Comparison of ENCODE assay signal across 15 cellular contexts in the genomic region with DNA sequence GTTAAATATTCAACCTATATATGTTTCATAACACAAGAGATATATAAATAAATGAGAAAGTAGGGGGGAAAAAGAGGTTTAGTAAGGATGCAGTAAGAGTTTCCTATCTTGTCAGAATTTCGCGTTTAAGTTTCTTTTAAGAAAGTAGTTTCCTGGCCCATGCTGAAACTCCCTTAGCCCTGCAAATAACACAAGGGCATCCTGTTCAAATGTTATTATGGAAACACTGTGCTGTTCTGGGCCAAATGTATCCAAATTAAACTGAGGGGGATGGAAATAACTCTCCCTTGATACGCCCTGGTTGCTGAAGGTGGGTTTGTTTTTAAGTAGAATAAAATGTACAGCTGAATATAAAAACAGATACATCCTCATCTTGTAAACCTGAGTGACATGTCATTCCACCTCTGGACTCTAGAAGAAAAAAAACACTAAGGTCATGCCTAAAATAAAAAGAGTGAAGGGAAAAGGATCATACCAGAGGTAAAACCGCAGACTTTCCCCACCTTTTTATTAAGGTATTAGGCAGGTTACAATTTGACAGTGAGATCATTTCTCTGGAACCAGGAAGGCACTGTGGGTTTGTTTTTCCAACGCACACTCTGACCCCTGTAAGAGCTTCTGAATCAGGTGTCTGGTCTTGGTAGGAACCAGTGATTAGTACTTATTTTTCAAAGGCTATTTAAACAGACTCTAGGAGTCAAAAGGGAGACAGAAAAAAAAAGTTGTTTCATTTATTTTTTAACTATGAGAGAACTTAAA. TPM values are rescaled to one million over a fixed set of nuclear protein-coding genes. Genes with fewer than 3 reads are reported as not detected.
A peak's percentile ranks its signal among the peaks of the same experiment; 100 is the strongest.
DNase-seq lines count a peak whose midpoint lies in the region; ATAC-seq, FAIRE-seq and TF ChIP-seq lines count a peak whose summit lies in the region.
"Had no signal": no experiment of that assay in that cellular context is flagged by ENCODE, and none has a peak within 500 bp of the region (broad histone marks: within the 10 kb centered on the region; RNA-seq: fewer than 3 reads in every experiment).

No MANE protein-coding gene starts in this region.

- peaks cover 67 to 95% (median 83%) of the 10 kb centered on the region in 4 donors for H3K4me1 Mint-ChIP-seq in CD4-positive, alpha-beta memory T cell
- H3K4me1 Mint-ChIP-seq in activated naive CD8-positive, alpha-beta T cell treated with anti-CD3 and anti-CD28 coated beads, Interleukin-2, amount 50 U/mL, for 24 hours: peaks cover 92% of the 10 kb centered on the region

- no peaks in the 10 kb centered on the region for H3K27me3 ChIP-seq in CD4-positive, alpha-beta memory T cell (ENCODE audit: insufficient read depth, low read length)
- H3K27me3 ChIP-seq in psoas muscle (ENCODE audit: insufficient read depth in 3 of 3, low read length in 2 of 3): no peaks in the 10 kb centered on the region
- no peaks in the 10 kb centered on the region for H3K27me3 ChIP-seq in prostate gland (replicated peaks; ENCODE audit: insufficient read depth)
- H3K27me3 ChIP-seq: right lobe of liver had no signal

- peak; percentile 67 for FAIRE-seq in GM12892 (lab: Jason Lieb, UNC)

- no peaks in the 10 kb centered on the region for H3K9me3 ChIP-seq in CD4-positive, alpha-beta memory T cell (ENCODE audit: control insufficient read depth in 1 of 2, low read length in 2 of 2)
- H3K9me3 ChIP-seq in psoas muscle: no peaks in the 10 kb centered on the region
- no peaks in the 10 kb centered on the region for H3K9me3 ChIP-seq in prostate gland
- H3K9me3 ChIP-seq: right lobe of liver had no signal

- no peaks in the 10 kb centered on the region for H3K36me3 ChIP-seq in CD4-positive, alpha-beta memory T cell (ENCODE audit: insufficient read depth, low read length)
- H3K36me3 ChIP-seq in psoas muscle (ENCODE audit: insufficient read depth in 1 of 2, low read depth in 1 of 2): no peaks in the 10 kb centered on the region
- H3K36me3 ChIP-seq in prostate gland: no peaks in the 10 kb centered on the region
- H3K36me3 ChIP-seq: right lobe of liver had no signal

- H3K36me3 Mint-ChIP-seq in CD4-positive, alpha-beta memory T cell: peaks cover 27 to 61% of the 10 kb centered on the region in 2 donors
- H3K36me3 Mint-ChIP-seq in activated naive CD8-positive, alpha-beta T cell treated with anti-CD3 and anti-CD28 coated beads, Interleukin-2, amount 50 U/mL, for 24 hours (ENCODE audit: low read depth): peaks cover 51% of the 10 kb centered on the region

- H3K27ac ChIP-seq in CD4-positive, alpha-beta memory T cell (ENCODE audit: low read depth, low read length): peak overlapping the region; percentile 31
- H3K27ac ChIP-seq in psoas muscle (peak overlapping the region; percentile 21), prostate gland (no peak overlapping the region)

- peak; percentile 72 for ATAC-seq in activated naive CD8-positive, alpha-beta T cell treated with anti-CD3 and anti-CD28 coated beads, Interleukin-2, amount 50 U/mL, for 24 hours
- no peak for ATAC-seq in psoas muscle
- ATAC-seq: left colon, SK-N-SH treated with all-trans-retinoic acid at 6 μM for 48 hours had no signal

- no peaks in the 10 kb centered on the region for H3K27me3 Mint-ChIP-seq in CD4-positive, alpha-beta memory T cell
- no peaks in the 10 kb centered on the region for H3K27me3 Mint-ChIP-seq in activated naive CD8-positive, alpha-beta T cell treated with anti-CD3 and anti-CD28 coated beads, Interleukin-2, amount 50 U/mL, for 24 hours

- H3K9me3 Mint-ChIP-seq in CD4-positive, alpha-beta memory T cell: no peaks in the 10 kb centered on the region
- no peaks in the 10 kb centered on the region for H3K9me3 Mint-ChIP-seq in activated naive CD8-positive, alpha-beta T cell treated with anti-CD3 and anti-CD28 coated beads, Interleukin-2, amount 50 U/mL, for 24 hours

- CTCF ChIA-PET in CD4-positive, alpha-beta memory T cell (lab: Charles Lee; ENCODE audit: partially characterized antibody): interaction anchor here (1.4 to 5.2 kb wide), 6 partner anchors 8 to 286 kb away, joined by 3 to 57 read pairs (median 8); a partner anchor contains a TSS

- H3K4me3 ChIP-seq in CD4-positive, alpha-beta memory T cell (ENCODE audit: low read length in 2 of 2): no peak overlapping the region
- H3K4me3 ChIP-seq in psoas muscle (no peak overlapping the region), prostate gland (no peak overlapping the region)
- H3K4me3 ChIP-seq: right lobe of liver had no signal

- WGBS in psoas muscle, 3 donors: 63 to 70% (median 69%) methylated on average over 5 of the region's 5 CpGs
- WGBS in prostate gland: 59% methylated on average over 5 of the region's 5 CpGs

- POLR2A ChIA-PET in CD4-positive, alpha-beta memory T cell (lab: Charles Lee; ENCODE audit: partially characterized antibody): interaction anchor here (1.0 to 11.8 kb wide), 8 partner anchors 10 to 149 kb away, joined by 4 to 137 read pairs (median 10); a partner anchor contains a TSS

- intact Hi-C loops in CD4-positive, alpha-beta memory T cell (cut with micrococcal nuclease): loop anchor here (1.0 kb wide), 1 partner anchor 9 kb away; no protein-coding TSS in a partner anchor
- intact Hi-C loops in psoas muscle (cut with DNase I): no loop called here
- intact Hi-C loops in prostate gland (cut with DNase I): no loop called here

- TF ChIP-seq POLR2A in GM12892 (IDR thresholded peaks at IDR 0.05; ENCODE audit: low read depth, low read length) (no peak), prostate gland (IDR thresholded peaks at IDR 0.05) (no peak)

- no peak for DNase-seq in CD4-positive, alpha-beta memory T cell
- no peak for DNase-seq in GM12892 (ENCODE audit: insufficient read length)
- no peak for DNase-seq in activated naive CD8-positive, alpha-beta T cell treated with anti-CD3 and anti-CD28 coated beads, Interleukin-2, amount 50 U/mL, for 24 hours
- no peak for DNase-seq in psoas muscle
- DNase-seq in NCI-H82 (lab: John Stamatoyannopoulos, UW): no peak
- no peak for DNase-seq in cerebellum (ENCODE audit: low spot score)
- DNase-seq in prostate gland (ENCODE audit: low spot score): no peak
- DNase-seq in NCI-H526 (lab: John Stamatoyannopoulos, UW): no peak
- DNase-seq: amygdala, COR-L47, IMR-90, left colon, NCI-H1694, right lobe of liver had no signal

- H3K4me3 Mint-ChIP-seq in CD4-positive, alpha-beta memory T cell: peak overlapping the region; percentile 7 to 87 (median 62)
- peak overlapping the region; percentile 70 for H3K4me3 Mint-ChIP-seq in activated naive CD8-positive, alpha-beta T cell treated with anti-CD3 and anti-CD28 coated beads, Interleukin-2, amount 50 U/mL, for 24 hours

- TF ChIP-seq CTCF in psoas muscle (IDR thresholded peaks at IDR 0.05) (peak; percentile 5), prostate gland (IDR thresholded peaks at IDR 0.05) (no peak)

- H3K27ac Mint-ChIP-seq in CD4-positive, alpha-beta memory T cell: peak overlapping the region; percentile 29 to 96 (median 87)
- H3K27ac Mint-ChIP-seq in activated naive CD8-positive, alpha-beta T cell treated with anti-CD3 and anti-CD28 coated beads, Interleukin-2, amount 50 U/mL, for 24 hours: peak overlapping the region; percentile 99

- peaks cover 98% of the 10 kb centered on the region for H3K4me1 ChIP-seq in CD4-positive, alpha-beta memory T cell (ENCODE audit: insufficient read depth, low read length)
- peaks cover 41% of the 10 kb centered on the region for H3K4me1 ChIP-seq in psoas muscle
- H3K4me1 ChIP-seq in prostate gland (replicated peaks): no peaks in the 10 kb centered on the region

RNA-seq across cellular contexts. Expression of a gene that starts 16.7 kb away (rescaled TPM):
- 10 to 100 TPM; 40.8 to 42.7 TPM for total RNA-seq in CD4-positive, alpha-beta memory T cell
- 10 to 100 TPM; 28.5 to 50.4 TPM for polyA plus RNA-seq in CD4-positive, alpha-beta memory T cell
- 47.4 TPM for polyA plus RNA-seq in GM12892 (2012; ENCODE audit: missing spikeins)
- total RNA-seq in psoas muscle (10 to 100 TPM in 2 of 4 donors, 1 to 10 TPM in 2; 8.9 to 27.0 (median 14.5) TPM), cerebellum (33.4 TPM), prostate gland (10 to 100 TPM; 14.8 to 38.4 TPM)
- 1 to 10 TPM; 1.1 to 8.3 (median 4.1) TPM for polyA plus RNA-seq in psoas muscle

Comparison
In these comparisons a context has a peak if more than half of its experiments do, and no peak if none do; other contexts are left out.
1. H3K27ac ChIP-seq: peak in CD4-positive, alpha-beta memory T cell (single experiment) and psoas muscle (single experiment); none in prostate gland (0 of 2).